ENCODE assay signal across 8 cellular contexts in the genomic region with DNA sequence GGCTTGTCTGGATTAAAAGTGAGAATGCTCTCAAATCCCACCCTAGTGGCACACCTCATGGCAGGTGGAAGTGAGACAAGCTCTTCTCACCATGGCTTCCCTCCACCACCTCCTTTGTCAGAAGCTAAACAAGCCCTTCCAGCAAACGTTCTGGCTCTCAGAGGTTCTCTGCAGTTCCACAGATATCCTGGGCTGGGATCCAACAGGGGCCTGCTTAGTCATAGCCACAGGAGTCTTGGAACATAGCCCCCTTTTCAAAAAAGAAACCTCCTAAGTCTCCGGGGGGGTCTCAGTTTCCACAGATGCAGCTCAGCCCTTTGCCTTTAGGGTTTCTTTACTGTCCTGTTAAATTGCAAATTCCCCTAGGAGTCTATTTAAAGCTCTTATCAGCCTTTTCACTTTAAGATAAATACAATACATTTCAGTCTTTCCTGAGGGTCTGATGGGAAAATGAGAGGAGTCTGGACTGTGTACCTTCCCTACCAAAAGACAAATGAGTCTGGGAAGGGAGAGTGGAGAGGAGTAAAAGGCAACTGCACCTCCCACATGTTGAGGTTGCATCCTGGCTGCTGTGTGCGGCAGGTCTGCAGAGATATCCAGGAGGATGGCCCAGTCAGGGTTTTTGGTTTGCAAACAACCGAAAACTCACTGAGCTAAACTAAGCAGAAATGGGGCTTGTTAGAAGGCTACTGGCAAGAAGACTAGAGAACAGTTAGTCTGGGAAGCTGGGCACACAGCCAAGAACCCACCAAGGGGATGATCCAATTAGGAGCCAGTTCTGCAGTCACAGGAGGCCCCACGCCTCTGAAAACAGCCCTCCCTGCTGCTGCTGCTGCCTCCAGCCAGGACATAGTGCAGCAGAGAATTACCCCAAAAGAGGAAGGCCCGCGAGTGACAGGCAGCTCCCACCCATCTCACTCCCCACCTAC. TPM values are rescaled to one million over a fixed set of nuclear protein-coding genes. Genes with fewer than 3 reads are reported as not detected.
DNase-seq lines count a peak whose midpoint lies in the region; ATAC-seq, FAIRE-seq and TF ChIP-seq lines count a peak whose summit lies in the region.

No MANE protein-coding gene starts in this region.

- peak; percentile 91 for ATAC-seq in omental fat pad (ENCODE audit: low FRiP score)
- no peak for ATAC-seq in HepG2

- DNase-seq in DMS 273 treated with DMSO at 0.1 percent for 48 hours (lab: John Stamatoyannopoulos, UW) (peak; percentile 52), NCI-H524 (lab: John Stamatoyannopoulos, UW) (peak; percentile 71 to 88), erythroblast (lab: John Stamatoyannopoulos, UW) (peak; percentile 36 to 40), omental fat pad (ENCODE audit: low spot score) (peak; percentile 44), HTR-8/SVneo (ENCODE audit: insufficient read length, low spot score) (no peak), HepG2 (ENCODE audit: low spot score) (no peak)
- DNase-seq in activated T-cell treated with anti-CD3 and anti-CD28 coated beads, Interleukin-2, amount 50 U/mL, for 1 hour: no peak
- no peak for DNase-seq in activated CD8-positive, alpha-beta memory T cell treated with anti-CD3 and anti-CD28 coated beads for 24 hours

- CTCF ChIA-PET in HepG2 (lab: Yijun Ruan, JAX; ENCODE audit: low intra/inter-chr PET ratio, low total read pairs): no interaction called here

- H3K36me3 ChIP-seq in HepG2 (replicated peaks in 1 of 2; ENCODE audit: control insufficient read depth in 1 of 2, insufficient read depth in 2 of 2, low read length in 2 of 2): no peaks in the 10 kb centered on the region

- TF ChIP-seq RAD21 in HepG2 (CRISPR knock-in tag; IDR thresholded peaks at IDR 0.05): no peak

- TF ChIP-seq CTCF in omental fat pad (IDR thresholded peaks at IDR 0.05) (no peak), HepG2 (CRISPR knock-in tag; IDR thresholded peaks at IDR 0.05) (no peak)

- H3K79me2 ChIP-seq in HepG2 (ENCODE audit: insufficient read depth, low read length): no peaks in the 10 kb centered on the region

- BruUV-seq in HepG2 (replicated peaks; lab: Mats Ljungman, UMichigan): no TSS peak

- WGBS in HepG2 (ENCODE audit: low lambda C conversion rate): 19% methylated on average over 4 of the region's 7 CpGs

- POLR2A ChIA-PET in HepG2 (lab: Yijun Ruan, JAX): no interaction called here

- H3K4me1 ChIP-seq in HepG2 (ENCODE audit: insufficient read depth, low read length): no peaks in the 10 kb centered on the region

- FAIRE-seq in HTR-8/SVneo (lab: Jason Lieb, UNC): no peak
- FAIRE-seq in HepG2 (lab: Jason Lieb, UNC): no peak

- H3K27me3 ChIP-seq in HepG2 (ENCODE audit: control insufficient read depth in 1 of 2, insufficient read depth in 2 of 2, low read length in 2 of 2): peaks cover 0 to 2% of the 10 kb centered on the region in 2 experiments; a peak in 1 of 5 replicates

- no peak overlapping the region for H2AFZ ChIP-seq in HepG2 (ENCODE audit: low read length)

- H3K27ac ChIP-seq in HepG2 (ENCODE audit: extremely low read length, insufficient read depth, low read length): no peak overlapping the region

- no peak overlapping the region for H3K9ac ChIP-seq in HepG2 (ENCODE audit: insufficient read depth, low read depth, low read length)

- H4K20me1 ChIP-seq in HepG2 (ENCODE audit: insufficient read depth, low read length): no peaks in the 10 kb centered on the region

- TF ChIP-seq POLR2A in erythroblast (IDR thresholded peaks at IDR 0.05; ENCODE audit: low read length) (no peak), HepG2 (IDR thresholded peaks at IDR 0.05; ENCODE audit: insufficient read depth in 1 of 2, low read depth in 2 of 2, low read length in 2 of 2) (no peak)

- no peak overlapping the region for H3K4me2 ChIP-seq in HepG2 (ENCODE audit: low read depth, low read length)

- in situ Hi-C loops in HepG2 (cut with HindIII; ENCODE audit: extremely low pct_ligation_motif_present, low pct_unique_long_range_greater_than_20kb): no loop called here

- H3K9me3 ChIP-seq in HepG2 (ENCODE audit: low read length): no peaks in the 10 kb centered on the region

- intact Hi-C loops in HepG2 (cut with micrococcal nuclease; ENCODE audit: unreplicated experiment): no loop called here

- TF ChIP-seq EP300 in HepG2 (IDR thresholded peaks at IDR 0.05; ENCODE audit: low read depth in 2 of 2, low read length in 2 of 2) (no peak), HepG2 (CRISPR knock-in tag; IDR thresholded peaks at IDR 0.05; ENCODE audit: borderline replicate concordance) (no peak)

- H3K4me3 ChIP-seq in HepG2 (replicated peaks in 1 of 3; ENCODE audit: insufficient read depth in 1 of 3, low read depth in 2 of 3, low read length in 3 of 3): no peak overlapping the region

TF ChIP-seq in HepG2, 621 proteins besides CTCF, POLR2A, EP300 and RAD21:
- TF ChIP-seq TCF7L2 (IDR thresholded peaks at IDR 0.05; ENCODE audit: low read depth, low read length) (no peak), REL (CRISPR knock-in tag; conservative IDR thresholded peaks at IDR 0.05) (no peak), CEBPG (CRISPR knock-in tag; IDR thresholded peaks at IDR 0.05) (no peak), ARNT2 (CRISPR knock-in tag; IDR thresholded peaks at IDR 0.05; ENCODE audit: low read depth) (no peak), KAT8 (CRISPR knock-in tag; IDR thresholded peaks at IDR 0.05) (no peak), MAF1 (CRISPR knock-in tag; IDR thresholded peaks at IDR 0.05; ENCODE audit: borderline replicate concordance) (no peak), ZNF484 (CRISPR knock-in tag; IDR thresholded peaks at IDR 0.05; ENCODE audit: borderline replicate concordance, low read depth) (no peak), POLR2AphosphoS2 (IDR thresholded peaks at IDR 0.05; ENCODE audit: low read depth, low read length) (no peak), ERF (CRISPR knock-in tag; IDR thresholded peaks at IDR 0.05) (no peak), NFYC (CRISPR knock-in tag; IDR thresholded peaks at IDR 0.05) (no peak), HNF4A (CRISPR knock-in tag; IDR thresholded peaks at IDR 0.05) (no peak), NR2F2 (IDR thresholded peaks at IDR 0.05; ENCODE audit: borderline replicate concordance, low read depth) (no peak), MLLT10 (CRISPR knock-in tag; IDR thresholded peaks at IDR 0.05) (no peak), NFE2L1 (CRISPR knock-in tag; IDR thresholded peaks at IDR 0.05; ENCODE audit: borderline replicate concordance) (no peak)

RNA-seq across cellular contexts. Expression of a gene that starts 41.4 kb away (rescaled TPM):
- total RNA-seq in omental fat pad (1 to 10 TPM; 2.0 to 4.9 (median 3.9) TPM), HepG2 (2016; rRNA removed; fragmentation: Illumina TruSeq; extraction: Trizol) (not detected in 2 replicates)
- not detected in 2 replicates for total RNA-seq in HepG2 (2016; cell fraction: cytosol; rRNA removed; fragmentation: Illumina TruSeq; extraction: Trizol; ENCODE audit: low read depth)
- total RNA-seq in HepG2 (2016; cell fraction: insoluble cytoplasmic fraction; rRNA removed; fragmentation: Illumina TruSeq; extraction: Trizol): not detected in 2 replicates
- total RNA-seq in HepG2 (2016; cell fraction: membrane; rRNA removed; fragmentation: Illumina TruSeq; extraction: Trizol): not detected in 2 replicates
- not detected in 2 replicates for total RNA-seq in HepG2 (2016; cell fraction: nucleus; rRNA removed; fragmentation: Illumina TruSeq; extraction: Trizol)
- polyA plus RNA-seq in HepG2 (2011; rRNA removed): not detected in 2 replicates
- polyA plus RNA-seq in HepG2 (2011; cell fraction: cytosol; rRNA removed): not detected in 2 replicates
- not detected in 2 replicates for polyA plus RNA-seq in HepG2 (2011; cell fraction: nucleus; rRNA removed)
- not detected in 2 replicates for polyA plus RNA-seq in HepG2 (2012)
- not detected in 2 replicates for polyA plus RNA-seq in HepG2 (2016; cell fraction: cytosol; fragmentation: Illumina TruSeq; extraction: Trizol; ENCODE audit: low read depth)
- not detected in 2 replicates for polyA plus RNA-seq in HepG2 (2016; cell fraction: insoluble cytoplasmic fraction; fragmentation: Illumina TruSeq; extraction: Trizol; ENCODE audit: low read depth)
- not detected in 2 replicates for polyA plus RNA-seq in HepG2 (2016; cell fraction: membrane; fragmentation: Illumina TruSeq; extraction: Trizol; ENCODE audit: low read depth)
- not detected in 2 replicates for polyA plus RNA-seq in HepG2 (2016; cell fraction: nucleus; fragmentation: Illumina TruSeq; extraction: Trizol; ENCODE audit: insufficient read depth, low read depth)
- polyA minus RNA-seq in HepG2 (2011; rRNA and poly(A)+ RNA removed; ENCODE audit: low replicate concordance): not detected in 2 replicates
- not detected in 2 replicates for polyA minus RNA-seq in HepG2 (2011; cell fraction: cytosol; rRNA and poly(A)+ RNA removed)
- not detected in 2 replicates for polyA minus RNA-seq in HepG2 (2011; cell fraction: nucleus; rRNA and poly(A)+ RNA removed)

Comparison
In these comparisons a context has a peak if more than half of its experiments do, and no peak if none do; other contexts are left out.
1. DNase-seq: peak in DMS 273 treated with DMSO at 0.1 percent for 48 hours (single experiment), NCI-H524 (2 of 2), erythroblast (2 of 2) and omental fat pad (single experiment); none in HTR-8/SVneo (single experiment), HepG2 (single experiment), activated T-cell treated with anti-CD3 and anti-CD28 coated beads, Interleukin-2, amount 50 U/mL, for 1 hour (single experiment) and activated CD8-positive, alpha-beta memory T cell treated with anti-CD3 and anti-CD28 coated beads for 24 hours (single experiment).